Comparison of ENCODE assay signal across 34 cellular contexts in genomic region chr10:82254237-82254636, GRCh38.
"Had no signal": no experiment of that assay in that cellular context is flagged by ENCODE, and none has a peak within 500 bp of the region (broad histone marks: within the 10 kb centered on the region; RNA-seq: fewer than 3 reads in every experiment).

No MANE protein-coding gene starts in this region.

- H3K9ac ChIP-seq: KMS-11 had no signal

- DNase-seq: Karpas-422, Kasumi-1, MG63, MM.1S, MV-4-11, NCI-H1048, NCI-H1092, NCI-H1092 treated with DMSO at 0.1 percent for 48 hours, NCI-H1105, NCI-H1105 treated with DMSO at 0.1 percent for 48 hours, NCI-H1417, NCI-H1417 treated with DMSO at 0.1 percent for 48 hours, NCI-H1436, NCI-H1436 treated with DMSO at 0.1 percent for 48 hours, NCI-H146, NCI-H1694, NCI-H1694 treated with DMSO at 0.1 percent for 48 hours, NCI-H187, NCI-H187 treated with DMSO at 0.1 percent for 48 hours, NCI-H1930, NCI-H2029, NCI-H2029 treated with DMSO at 0.1 percent for 48 hours, NCI-H2081, NCI-H2081 treated with DMSO at 0.1 percent for 48 hours, NCI-H2107, NCI-H2171, NCI-H2171 treated with DMSO at 0.1 percent for 48 hours, NCI-H2227 treated with DMSO at 0.1 percent for 48 hours, NCI-H226, NCI-H345, NCI-H446, NCI-H446 treated with DMSO at 0.1 percent for 48 hours, NCI-H510A had no signal

- H3K36me3 ChIP-seq: MG63 had no signal

- H3K27me3 ChIP-seq: MG63 had no signal

- H3K9me3 ChIP-seq: MG63 had no signal

- H3K27ac ChIP-seq: KMS-11 had no signal

- H3K4me3 ChIP-seq: MG63 had no signal

- H3K4me2 ChIP-seq: KMS-11 had no signal
